In the genomic region with DNA sequence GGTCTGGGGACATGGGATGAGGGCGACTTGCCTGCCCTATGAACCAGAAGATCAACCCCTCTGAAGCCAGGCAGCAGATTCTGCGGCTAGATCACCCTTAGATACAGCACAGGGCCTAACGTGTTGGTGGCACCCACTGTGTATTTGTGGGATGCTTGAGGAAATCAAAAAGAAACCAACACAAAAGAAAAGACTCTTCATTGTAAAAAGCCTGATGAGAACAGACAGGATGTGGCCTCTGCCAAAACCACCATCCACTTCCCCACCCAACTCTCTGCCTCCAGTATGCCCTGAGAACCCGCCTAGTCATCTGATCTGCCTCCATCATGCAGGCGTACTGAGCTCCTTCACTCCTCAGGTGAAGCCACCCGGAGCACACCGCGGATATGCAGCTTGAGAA, we compare ENCODE assay signal across 12 cellular contexts.
A peak's percentile ranks its signal among the peaks of the same experiment; 100 is the strongest.
DNase-seq lines count a peak whose midpoint lies in the region; TF ChIP-seq lines count a peak whose summit lies in the region.
"Had no signal": no experiment of that assay in that cellular context is flagged by ENCODE, and none has a peak within 500 bp of the region (broad histone marks: within the 10 kb centered on the region; RNA-seq: fewer than 3 reads in every experiment).

No MANE protein-coding gene starts in this region.

- H3K27me3 ChIP-seq in breast epithelium = no peaks in the 10 kb centered on the region
- H3K27me3 ChIP-seq: colonic mucosa, spleen had no signal

- DNase-seq in MCF 10A (ENCODE audit: unreplicated experiment) (no peak), breast epithelium (ENCODE audit: low spot score in 2 of 2) (no peak), activated T-cell treated with anti-CD3 and anti-CD28 coated beads for 24 hours (ENCODE audit: low read depth) (peak; percentile 21), lung microvascular endothelial cell (ENCODE audit: low read depth in 2 of 2) (peak; percentile 22 to 26), Calu3 (no peak), NCI-H1694 treated with DMSO at 0.1 percent for 48 hours (lab: John Stamatoyannopoulos, UW) (no peak), HK-2 (ENCODE audit: unreplicated experiment) (no peak)
- DNase-seq in effector CD4-positive, alpha-beta T cell = no peak
- DNase-seq: colonic mucosa, NCI-H1092, spleen had no signal

- POLR2A ChIA-PET in MCF 10A (lab: Yijun Ruan, JAX) = no interaction called here

- H3K27me3 Mint-ChIP-seq in MCF 10A (ENCODE audit: insufficient read depth, unreplicated experiment) (no peaks in the 10 kb centered on the region), Calu3 (ENCODE audit: unreplicated experiment) (no peaks in the 10 kb centered on the region)

- peaks cover 8% of the 10 kb centered on the region for H3K9me3 Mint-ChIP-seq in MCF 10A (ENCODE audit: unreplicated experiment)
- no peaks in the 10 kb centered on the region for H3K9me3 Mint-ChIP-seq in Calu3 (ENCODE audit: low read depth, unreplicated experiment)

- no peak overlapping the region for H3K4me3 Mint-ChIP-seq in MCF 10A (ENCODE audit: unreplicated experiment)
- no peak overlapping the region for H3K4me3 Mint-ChIP-seq in Calu3 (ENCODE audit: low read depth, unreplicated experiment)
- H3K4me3 Mint-ChIP-seq: WTC11 had no signal

- no peaks in the 10 kb centered on the region for H3K4me1 ChIP-seq in breast epithelium
- H3K4me1 ChIP-seq: colonic mucosa had no signal

- TF ChIP-seq POLR2A in breast epithelium (IDR thresholded peaks at IDR 0.05) = no peak

- H3K36me3 Mint-ChIP-seq in MCF 10A (ENCODE audit: insufficient read depth, unreplicated experiment) (peaks cover 11% of the 10 kb centered on the region), Calu3 (ENCODE audit: insufficient read depth, unreplicated experiment) (no peaks in the 10 kb centered on the region)

- no peaks in the 10 kb centered on the region for H3K36me3 ChIP-seq in breast epithelium
- H3K36me3 ChIP-seq: colonic mucosa, spleen had no signal

- peak overlapping the region; percentile 25 for H3K27ac Mint-ChIP-seq in MCF 10A (ENCODE audit: low read depth, unreplicated experiment)
- no peak overlapping the region for H3K27ac Mint-ChIP-seq in Calu3 (ENCODE audit: unreplicated experiment)

- H3K4me1 Mint-ChIP-seq in MCF 10A (ENCODE audit: insufficient read depth, unreplicated experiment) (no peaks in the 10 kb centered on the region), Calu3 (ENCODE audit: low read depth, unreplicated experiment) (no peaks in the 10 kb centered on the region)

- intact Hi-C loops in MCF 10A (cut with micrococcal nuclease) (no loop called here), breast epithelium (cut with DNase I; ENCODE audit: low total_unique reads) (no loop called here), Calu3 (cut with micrococcal nuclease; ENCODE audit: unreplicated experiment) (no loop called here)

- BruUV-seq in MCF 10A (replicated peaks; lab: Mats Ljungman, UMichigan) (no TSS peak), Calu3 (replicated peaks; lab: Mats Ljungman, UMichigan) (no TSS peak)

- H3K27ac ChIP-seq in breast epithelium = no peak overlapping the region
- H3K27ac ChIP-seq: colonic mucosa, spleen had no signal

- CTCF ChIA-PET in MCF 10A (lab: Yijun Ruan, JAX) (no interaction called here), Calu3 (lab: Charles Lee) (no interaction called here)

- H3K9me3 ChIP-seq in breast epithelium = no peaks in the 10 kb centered on the region
- H3K9me3 ChIP-seq: colonic mucosa had no signal

- TF ChIP-seq CTCF in MCF 10A (IDR thresholded peaks at IDR 0.05; ENCODE audit: unreplicated experiment) = no peak
- TF ChIP-seq CTCF in breast epithelium (IDR thresholded peaks at IDR 0.05) = no peak
- TF ChIP-seq CTCF in Calu3 (IDR thresholded peaks at IDR 0.05; ENCODE audit: unreplicated experiment) = no peak

- H3K4me3 ChIP-seq in breast epithelium = no peak overlapping the region
- H3K4me3 ChIP-seq: colonic mucosa, spleen had no signal

Comparison
In these comparisons a context has a peak if more than half of its experiments do, and no peak if none do; other contexts are left out.
1. DNase-seq: peak in activated T-cell treated with anti-CD3 and anti-CD28 coated beads for 24 hours (single experiment) and lung microvascular endothelial cell (2 of 2); none in MCF 10A (single experiment), breast epithelium (0 of 2), effector CD4-positive, alpha-beta T cell (single experiment), Calu3 (single experiment), NCI-H1694 treated with DMSO at 0.1 percent for 48 hours (single experiment) and HK-2 (single experiment).